ENCODE assay signal across 22 cellular contexts in the genomic region with DNA sequence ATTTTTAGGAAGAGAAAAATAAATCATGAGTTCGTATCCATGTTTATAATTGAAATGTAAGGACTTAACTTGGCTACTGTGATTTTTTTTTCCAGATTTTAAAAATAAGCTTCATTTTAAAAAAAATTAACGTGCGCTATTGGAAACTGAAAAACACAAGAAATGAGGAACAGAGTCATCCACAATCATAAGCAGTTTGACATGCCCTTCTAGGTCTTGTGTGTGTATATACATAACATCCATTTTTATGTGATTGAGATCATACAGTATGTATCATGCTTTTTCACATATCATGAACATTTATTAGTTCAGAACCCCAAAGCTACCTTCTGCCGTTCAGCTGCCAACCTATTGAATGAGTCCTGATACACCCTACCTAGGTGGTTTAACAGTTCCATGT. TPM values are rescaled to one million over a fixed set of nuclear protein-coding genes. Genes with fewer than 3 reads are reported as not detected.
DNase-seq lines count a peak whose midpoint lies in the region; ATAC-seq, FAIRE-seq and TF ChIP-seq lines count a peak whose summit lies in the region.
"Had no signal": no experiment of that assay in that cellular context is flagged by ENCODE, and none has a peak within 500 bp of the region (broad histone marks: within the 10 kb centered on the region; RNA-seq: fewer than 3 reads in every experiment).

No MANE protein-coding gene starts in this region.

- no peak overlapping the region for H3K27ac ChIP-seq in CD8-positive, alpha-beta memory T cell (ENCODE audit: low read depth, low read length)
- 0 out of 2 replicates have a peak overlapping the region, but pooled peaks have one; percentile 12 for H3K27ac ChIP-seq in HUES64 (ENCODE audit: low read depth, low read length)
- H3K27ac ChIP-seq in GM12878 (ENCODE audit: control insufficient read depth, insufficient read depth) = no peak overlapping the region
- no peak overlapping the region for H3K27ac ChIP-seq in caudate nucleus (ENCODE audit: low read depth, low read length)
- H3K27ac ChIP-seq: foreskin keratinocyte, HL-60, parathyroid adenoma, tibial artery had no signal

- H3K4me3 Mint-ChIP-seq in CD8-positive, alpha-beta memory T cell = peak overlapping the region in 2 of 7 donors; percentile 10 to 13
- no peak overlapping the region for H3K4me3 Mint-ChIP-seq in osteocyte (ENCODE audit: unreplicated experiment)
- H3K4me3 Mint-ChIP-seq: CD14-positive monocyte had no signal

- intact Hi-C loops in GM12878 (cut with micrococcal nuclease; ENCODE audit: unreplicated experiment) = no loop called here

- peaks cover 51 to 74% (median 72%) of the 10 kb centered on the region in 3 donors for H3K4me1 Mint-ChIP-seq in CD8-positive, alpha-beta memory T cell
- peaks cover 43% of the 10 kb centered on the region for H3K4me1 Mint-ChIP-seq in osteocyte (ENCODE audit: unreplicated experiment)

- no peak for TF ChIP-seq POLR2A in GM12878 (IDR thresholded peaks at IDR 0.05; ENCODE audit: low read depth, low read length)

- peaks cover 22% of the 10 kb centered on the region for H3K36me3 ChIP-seq in CD8-positive, alpha-beta memory T cell (ENCODE audit: insufficient read depth, low read length)
- H3K36me3 ChIP-seq in HUES64 (ENCODE audit: insufficient read depth, low read length) (peaks cover 46% of the 10 kb centered on the region), GM12878 (ENCODE audit: control insufficient read depth in 2 of 2, insufficient read depth in 2 of 2, low read length in 1 of 2) (peaks cover 3 to 17% of the 10 kb centered on the region in 2 experiments)

- in situ Hi-C loops in GM12878 (cut with MboI) = no loop called here

- no peak for TF ChIP-seq RAD21 in GM12878 (IDR thresholded peaks at IDR 0.05; ENCODE audit: insufficient read depth, low read depth, low read length)

- 87% methylated on average over 4 of the region's 4 CpGs for WGBS in HUES64
- WGBS in GM12878 (ENCODE audit: insufficient coverage, insufficient replicate concordance, low lambda C conversion rate, missing lambda C conversion rate) = 75% methylated on average over 4 of the region's 4 CpGs

- H3K4me1 ChIP-seq in CD8-positive, alpha-beta memory T cell (ENCODE audit: insufficient read depth, low read length) = peaks cover 42% of the 10 kb centered on the region
- H3K4me1 ChIP-seq in HUES64 (ENCODE audit: insufficient read depth, low read length) = peaks cover 19% of the 10 kb centered on the region
- 0 out of 2 replicates have a peak, but pooled peaks cover 3% of the 10 kb centered on the region for H3K4me1 ChIP-seq in GM12878 (ENCODE audit: control insufficient read depth, insufficient read depth, low read length)
- H3K4me1 ChIP-seq: parathyroid adenoma had no signal

- no peak for TF ChIP-seq EP300 in GM12878 (IDR thresholded peaks at IDR 0.05; ENCODE audit: borderline replicate concordance in 1 of 2, control insufficient read depth in 1 of 2, low read depth in 2 of 2, low read length in 2 of 2)

- RAD21 ChIA-PET in GM12878 (lab: Charles Lee; ENCODE audit: unreplicated experiment) = interaction anchor here (2.3 kb wide), 1 partner anchor 10 kb away, joined by 8 read pairs; no protein-coding TSS in a partner anchor

- FAIRE-seq in GM12878 (lab: Jason Lieb, UNC) = no peak
- FAIRE-seq: endometrium had no signal

- TF ChIP-seq CTCF in GM12878 (IDR thresholded peaks at IDR 0.05 in 2 of 3, conservative IDR thresholded peaks at IDR 0.05 in 1 of 3; ENCODE audit: control insufficient read depth in 2 of 3, extremely low read depth in 1 of 3, insufficient read depth in 1 of 3, low read depth in 3 of 3, low read length in 3 of 3) (no peak), osteocyte (IDR thresholded peaks at IDR 0.05) (no peak)

- peaks cover 50% of the 10 kb centered on the region for H3K79me2 ChIP-seq in GM12878 (ENCODE audit: control insufficient read depth, insufficient read depth, low read length)

- POLR2A ChIA-PET in CD8-positive, alpha-beta memory T cell (lab: Charles Lee) = no interaction called here
- POLR2A ChIA-PET in GM12878 (lab: Charles Lee) = interaction anchor here (0.6 to 2.2 kb wide), 2 partner anchors 23 to 281 kb away, joined by 3 to 9 read pairs; a partner anchor contains a TSS

- no peaks in the 10 kb centered on the region for H3K9me3 ChIP-seq in CD8-positive, alpha-beta memory T cell (ENCODE audit: low read length)
- H3K9me3 ChIP-seq in HUES64 (ENCODE audit: insufficient read depth, low read depth, low read length) (no peaks in the 10 kb centered on the region), GM12878 (replicated peaks; ENCODE audit: control insufficient read depth, insufficient read depth, low read length) (no peaks in the 10 kb centered on the region)
- H3K9me3 ChIP-seq: adrenal gland, mucosa of descending colon, tibial artery had no signal

- H3K27me3 ChIP-seq in CD8-positive, alpha-beta memory T cell (ENCODE audit: insufficient read depth, low read length, poor library complexity, severe bottlenecking) = no peaks in the 10 kb centered on the region
- H3K27me3 ChIP-seq in HUES64 (ENCODE audit: insufficient read depth, low read length) (no peaks in the 10 kb centered on the region), GM12878 (replicated peaks in 1 of 2; ENCODE audit: control insufficient read depth in 2 of 2, insufficient read depth in 2 of 2, low read length in 1 of 2) (no peaks in the 10 kb centered on the region)
- H3K27me3 ChIP-seq: adrenal gland, foreskin keratinocyte, tibial artery had no signal

- SMC1A ChIA-PET in GM12878 (lab: Charles Lee; ENCODE audit: uncharacterized antibody, unreplicated experiment) = interaction anchor here (0.6 to 1.5 kb wide), 5 partner anchors 11 to 141 kb away, joined by 3 to 4 read pairs (median 3); no protein-coding TSS in a partner anchor

- H3K27ac Mint-ChIP-seq in CD8-positive, alpha-beta memory T cell = peak overlapping the region in 7 of 8 donors; percentile 5 to 91 (median 81)
- H3K27ac Mint-ChIP-seq in osteocyte (ENCODE audit: unreplicated experiment) = peak overlapping the region; percentile 11

- CTCF ChIA-PET in CD8-positive, alpha-beta memory T cell (lab: Charles Lee) = interaction anchor here (2.9 kb wide), 1 partner anchor 10 kb away, joined by 9 read pairs; no protein-coding TSS in a partner anchor
- CTCF ChIA-PET in GM12878 (lab: Yijun Ruan, JAX) = interaction anchor here (0.5 to 1.8 kb wide), 5 partner anchors 11 to 152 kb away, joined by 3 to 6 read pairs (median 4); no protein-coding TSS in a partner anchor

- no peak overlapping the region for H3K4me3 ChIP-seq in CD8-positive, alpha-beta memory T cell (ENCODE audit: low read length)
- H3K4me3 ChIP-seq in HUES64 (ENCODE audit: low read length) (no peak overlapping the region), GM12878 (no peak overlapping the region)
- H3K4me3 ChIP-seq: mucosa of descending colon, skin epidermis, tibial artery had no signal

- H2AFZ ChIP-seq in GM12878 (ENCODE audit: control insufficient read depth, low read depth, low read length) = no peak overlapping the region
- H2AFZ ChIP-seq: parathyroid adenoma had no signal

- ATAC-seq in GM12878 = no peak
- ATAC-seq: activated CD4-positive, CD25-positive, alpha-beta regulatory T cell treated with anti-CD3 and anti-CD28 coated beads, Interleukin-2, amount 50 U/mL, for 24 hours; foreskin keratinocyte; Right ventricle myocardium inferior had no signal

- no peaks in the 10 kb centered on the region for H3K9me3 Mint-ChIP-seq in CD8-positive, alpha-beta memory T cell
- no peaks in the 10 kb centered on the region for H3K9me3 Mint-ChIP-seq in osteocyte (ENCODE audit: unreplicated experiment)
- H3K9me3 Mint-ChIP-seq: CD14-positive monocyte had no signal

- no peak for DNase-seq in CD8-positive, alpha-beta memory T cell
- DNase-seq in GM12878 (ENCODE audit: low read depth, low spot score) = no peak
- DNase-seq in osteocyte (ENCODE audit: extremely low spot score, unreplicated experiment) = no peak
- DNase-seq in mucosa of gallbladder (ENCODE audit: low spot score) = no peak
- DNase-seq in caudate nucleus (lab: John Stamatoyannopoulos, UW) = no peak
- DNase-seq in occipital lobe (lab: John Stamatoyannopoulos, UW) = no peak
- DNase-seq: activated CD8-positive, alpha-beta memory T cell treated with anti-CD3 and anti-CD28 coated beads, Interleukin-2, amount 50 U/mL, for 48 hours; foreskin keratinocyte; Kasumi-1; mucosa of descending colon; NCI-H146; NCI-H446; tibial artery had no signal

- no peaks in the 10 kb centered on the region for H4K20me1 ChIP-seq in GM12878 (ENCODE audit: control insufficient read depth, insufficient read depth)

- no TSS peak for BruUV-seq in GM12878 (replicated peaks; lab: Mats Ljungman, UMichigan)

- no peak overlapping the region for H3K4me2 ChIP-seq in GM12878 (ENCODE audit: control insufficient read depth, insufficient read depth)

- H3K27me3 Mint-ChIP-seq in CD8-positive, alpha-beta memory T cell = no peaks in the 10 kb centered on the region
- H3K27me3 Mint-ChIP-seq in osteocyte (ENCODE audit: unreplicated experiment) = no peaks in the 10 kb centered on the region

- H3K9ac ChIP-seq in HUES64 (ENCODE audit: low read depth, low read length) (no peak overlapping the region), GM12878 (ENCODE audit: control insufficient read depth, insufficient read depth, low read length) (no peak overlapping the region)
- H3K9ac ChIP-seq: parathyroid adenoma had no signal

- peaks cover 6 to 46% (median 12%) of the 10 kb centered on the region in 3 donors for H3K36me3 Mint-ChIP-seq in CD8-positive, alpha-beta memory T cell
- H3K36me3 Mint-ChIP-seq in osteocyte (ENCODE audit: unreplicated experiment) = peaks cover 23% of the 10 kb centered on the region

RNA-seq across cellular contexts. Expression of a gene that starts 22.7 kb away (rescaled TPM):
- 10 to 100 TPM; 62.2 to 69.3 TPM for total RNA-seq in CD8-positive, alpha-beta memory T cell
- 18.5 TPM for polyA plus RNA-seq in CD8-positive, alpha-beta memory T cell
- polyA plus RNA-seq in HUES64 (2013, experiment 1 of 2) = 44.8 TPM
- polyA plus RNA-seq in HUES64 (2013, experiment 2 of 2) = 46.3 TPM
- total RNA-seq in GM12878 (2013; cell fraction: nucleolus; rRNA removed) = 107 and 109 TPM in 2 replicates
- total RNA-seq in GM12878 (2014; rRNA removed) = 22.8 and 23.0 TPM in 2 replicates
- total RNA-seq in GM12878 (2014; rRNA removed; fragmentation: Illumina TruSeq; extraction: Trizol) = 25.8 and 30.0 TPM in 2 replicates
- 51.3 and 52.4 TPM in 2 replicates for total RNA-seq in GM12878 (2021)
- 11.5 TPM for polyA plus RNA-seq in GM12878 (2011; ENCODE audit: low read depth)
- 35.7 and 49.6 TPM in 2 replicates for polyA plus RNA-seq in GM12878 (2011; rRNA removed)
- polyA plus RNA-seq in GM12878 (2011; cell fraction: cytosol; rRNA removed) = 13.1 and 17.0 TPM in 2 replicates
- polyA plus RNA-seq in GM12878 (2011; cell fraction: nucleus; rRNA removed) = 21.4 and 26.3 TPM in 2 replicates
- 23.9 and 27.4 TPM in 2 replicates for polyA plus RNA-seq in GM12878 (2012)
- 34.9 and 48.1 TPM in 2 replicates for polyA plus RNA-seq in GM12878 (2014; fragmentation: Illumina TruSeq; extraction: Trizol)
- 10 to 100 TPM; 13.0 to 13.9 TPM for polyA plus RNA-seq in GM12878 (2014; fragmentation: Nextera tagmentation; extraction: Ambion mirVana)
- polyA plus RNA-seq in GM12878 (2014; rRNA removed) = 21.9 and 23.1 TPM in 2 replicates
- 10 to 100 TPM; 21.9 to 25.8 TPM for polyA plus RNA-seq in GM12878 (2016; fragmentation: Nextera tagmentation; extraction: Ambion mirVana)
- 41.2 and 58.5 TPM in 2 replicates for polyA minus RNA-seq in GM12878 (2011; rRNA and poly(A)+ RNA removed)
- polyA minus RNA-seq in GM12878 (2011; cell fraction: cytosol; rRNA and poly(A)+ RNA removed) = 26.2 and 35.7 TPM in 2 replicates
- polyA minus RNA-seq in GM12878 (2011; cell fraction: nucleus; rRNA and poly(A)+ RNA removed) = 23.1 and 35.3 TPM in 2 replicates
- total RNA-seq in osteocyte = 55.9 and 62.3 TPM in 2 replicates
- total RNA-seq in mucosa of gallbladder = 45.5 TPM
- 76.9 TPM for total RNA-seq in occipital lobe

RNA-seq across cellular contexts. Expression of a gene that starts 46.6 kb away (rescaled TPM):
- total RNA-seq in CD8-positive, alpha-beta memory T cell = under 1 TPM; 0.82 to 0.94 TPM
- polyA plus RNA-seq in CD8-positive, alpha-beta memory T cell = 2.0 TPM
- 1.3 TPM for polyA plus RNA-seq in HUES64 (2013, experiment 1 of 2)
- polyA plus RNA-seq in HUES64 (2013, experiment 2 of 2) = 1.5 TPM
- 1.6 and 2.1 TPM in 2 replicates for total RNA-seq in GM12878 (2013; cell fraction: nucleolus; rRNA removed)
- 0.27 and 0.79 TPM in 2 replicates for total RNA-seq in GM12878 (2014; rRNA removed)
- 0.46 and 0.98 TPM in 2 replicates for total RNA-seq in GM12878 (2014; rRNA removed; fragmentation: Illumina TruSeq; extraction: Trizol)
- total RNA-seq in GM12878 (2021) = 0.23 and 0.66 TPM in 2 replicates
- polyA plus RNA-seq in GM12878 (2011; ENCODE audit: low read depth) = 0.62 TPM
- 0.75 and 0.79 TPM in 2 replicates for polyA plus RNA-seq in GM12878 (2011; rRNA removed)
- polyA plus RNA-seq in GM12878 (2011; cell fraction: cytosol; rRNA removed) = 0.55 and 0.78 TPM in 2 replicates
- polyA plus RNA-seq in GM12878 (2011; cell fraction: nucleus; rRNA removed) = 0.60 and 0.67 TPM in 2 replicates
- 0.51 and 0.90 TPM in 2 replicates for polyA plus RNA-seq in GM12878 (2012)
- polyA plus RNA-seq in GM12878 (2014; fragmentation: Illumina TruSeq; extraction: Trizol) = 0.66 and 1.0 TPM in 2 replicates
- under 1 TPM; 0.15 to 0.34 TPM for polyA plus RNA-seq in GM12878 (2014; fragmentation: Nextera tagmentation; extraction: Ambion mirVana)
- 0.55 and 0.62 TPM in 2 replicates for polyA plus RNA-seq in GM12878 (2014; rRNA removed)
- polyA plus RNA-seq in GM12878 (2016; fragmentation: Nextera tagmentation; extraction: Ambion mirVana) = under 1 TPM; 0.28 to 0.43 TPM
- 0.41 and 0.95 TPM in 2 replicates for polyA minus RNA-seq in GM12878 (2011; rRNA and poly(A)+ RNA removed)
- polyA minus RNA-seq in GM12878 (2011; cell fraction: cytosol; rRNA and poly(A)+ RNA removed) = not detected in 2 replicates
- 0.12 and 0.38 TPM in 2 replicates for polyA minus RNA-seq in GM12878 (2011; cell fraction: nucleus; rRNA and poly(A)+ RNA removed)
- total RNA-seq in osteocyte = 3.1 and 3.4 TPM in 2 replicates
- total RNA-seq in mucosa of gallbladder = 5.9 TPM
- 1.2 TPM for total RNA-seq in occipital lobe
- polyA plus RNA-seq: CD14-positive monocyte had no signal
